ENCODE assay signal across 36 cellular contexts in the genomic region with DNA sequence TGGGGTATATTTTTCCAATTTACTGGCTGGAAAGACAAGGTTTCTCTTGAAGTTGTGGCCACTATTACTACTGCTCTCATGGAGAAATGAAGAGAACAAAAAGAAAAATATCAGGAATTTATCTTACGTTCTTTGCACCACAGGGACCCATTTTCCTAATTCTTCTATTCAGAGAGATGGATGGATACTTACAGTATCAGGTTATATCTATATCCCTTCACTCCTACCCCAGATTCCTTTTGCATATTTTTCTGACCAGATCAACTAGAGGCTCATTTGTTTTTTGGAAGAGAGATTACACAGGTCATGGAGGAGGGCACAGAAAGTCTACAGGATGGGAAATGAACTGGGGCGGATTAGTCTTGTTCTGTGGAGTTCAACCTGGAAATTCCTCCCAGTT.
"Had no signal": no experiment of that assay in that cellular context is flagged by ENCODE, and none has a peak within 500 bp of the region (broad histone marks: within the 10 kb centered on the region; RNA-seq: fewer than 3 reads in every experiment).

No MANE protein-coding gene starts in this region.

- H3K36me3 ChIP-seq: adrenal gland, ascending aorta, brain microvascular endothelial cell, breast epithelium had no signal

- H3K27ac Mint-ChIP-seq: activated B cell treated with CpG ODN at 0.5 μM for 24 hours; activated CD4-positive, alpha-beta memory T cell treated with anti-CD3 and anti-CD28 coated beads for 36 hours; activated CD4-positive, alpha-beta T cell treated with anti-CD3 and anti-CD28 coated beads, Interleukin-2, amount 10 ng/mL, durations not matched to agents 24 days and 14 days; activated CD8-positive, alpha-beta T cell treated with anti-CD3 and anti-CD28 coated beads for 36 hours; activated naive CD4-positive, alpha-beta T cell treated with anti-CD3 and anti-CD28 coated beads for 36 hours; activated naive CD4-positive, alpha-beta T cell treated with anti-CD3 and anti-CD28 coated beads, Interleukin-2, amount 50 U/mL, for 72 hours; activated naive CD8-positive, alpha-beta T cell treated with anti-CD3 and anti-CD28 coated beads for 36 hours; activated T-cell treated with anti-CD3 and anti-CD28 coated beads, Interleukin-2, amount 50 U/mL, for 72 hours; activated T-helper 1 cell treated with anti-CD3 and anti-CD28 coated beads, Interleukin-12 subunit alpha, Interleukin-12 subunit beta, Interleukin-2, Interleukin-4 antibody, amounts not matched to agents 30 ng/mL and 10 ng/mL and 1 ng/mL, durations not matched to agents 14 hours and 24 hours and 36 hours; activated T-helper 17 cell treated with anti-CD3 and anti-CD28 coated beads, Interleukin-2, amount 50 U/mL, for 72 hours; T-helper 1 cell treated with Interleukin-12 subunit alpha and Interleukin-12 subunit beta and Interleukin-4 antibody, amounts not matched to agents 30 μg/mL and 1 μg/mL, for 36 hours; T-helper 2 cell treated with Interferon-gamma antibody and Interleukin-4, amounts not matched to agents 5 μg/mL and 100 μg/mL, for 36 hours had no signal

- H3K9me3 ChIP-seq: adrenal gland, body of pancreas had no signal

- H3K4me1 Mint-ChIP-seq: activated B cell treated with CpG ODN at 0.5 μM for 24 hours; activated CD4-positive, alpha-beta T cell treated with anti-CD3 and anti-CD28 coated beads, Interleukin-2, amount 10 ng/mL, durations not matched to agents 24 days and 14 days; activated naive CD8-positive, alpha-beta T cell treated with anti-CD3 and anti-CD28 coated beads for 36 hours; activated T-helper 17 cell treated with anti-CD3 and anti-CD28 coated beads, Interleukin-2, amount 50 U/mL, for 72 hours had no signal

- ATAC-seq: activated CD8-positive, alpha-beta T cell treated with anti-CD3 and anti-CD28 coated beads for 36 hours; activated naive CD4-positive, alpha-beta T cell treated with anti-CD3 and anti-CD28 coated beads, Interleukin-2, amount 50 U/mL, for 72 hours; activated T-cell treated with anti-CD3 and anti-CD28 coated beads, Interleukin-2, amount 50 U/mL, for 4 hours; activated T-cell treated with anti-CD3 and anti-CD28 coated beads, Interleukin-2, amount 50 U/mL, for 72 hours; activated T-helper 17 cell treated with anti-CD3 and anti-CD28 coated beads, Interleukin-2, amount 50 U/mL, for 72 hours; body of pancreas had no signal

- H3K9me3 Mint-ChIP-seq: activated CD4-positive, alpha-beta T cell treated with anti-CD3 and anti-CD28 coated beads, Interleukin-2, amount 10 ng/mL, durations not matched to agents 24 days and 14 days; activated T-helper 1 cell treated with anti-CD3 and anti-CD28 coated beads, Interleukin-12 subunit alpha, Interleukin-12 subunit beta, Interleukin-2, Interleukin-4 antibody, amounts not matched to agents 30 ng/mL and 10 ng/mL and 1 ng/mL, durations not matched to agents 14 hours and 24 hours and 36 hours; T-helper 1 cell treated with Interleukin-12 subunit alpha and Interleukin-12 subunit beta and Interleukin-4 antibody, amounts not matched to agents 30 μg/mL and 1 μg/mL, for 36 hours; T-helper 2 cell treated with Interferon-gamma antibody and Interleukin-4, amounts not matched to agents 5 μg/mL and 100 μg/mL, for 36 hours had no signal

- H3K27ac ChIP-seq: adrenal gland, ascending aorta, body of pancreas, brain microvascular endothelial cell, breast epithelium, VCaP had no signal

- H3K27me3 ChIP-seq: adrenal gland, ascending aorta, body of pancreas, brain microvascular endothelial cell, breast epithelium had no signal

- H3K36me3 Mint-ChIP-seq: activated CD4-positive, alpha-beta memory T cell treated with anti-CD3 and anti-CD28 coated beads for 36 hours; activated naive CD4-positive, alpha-beta T cell treated with anti-CD3 and anti-CD28 coated beads, Interleukin-2, amount 50 U/mL, for 72 hours; activated naive CD8-positive, alpha-beta T cell treated with anti-CD3 and anti-CD28 coated beads for 36 hours had no signal

- H3K4me3 ChIP-seq: adrenal gland, ascending aorta, body of pancreas, breast epithelium had no signal

- H3K4me3 Mint-ChIP-seq: activated B cell treated with CpG ODN at 0.5 μM for 24 hours; activated CD4-positive, alpha-beta memory T cell treated with anti-CD3 and anti-CD28 coated beads for 36 hours; activated CD4-positive, alpha-beta T cell treated with anti-CD3 and anti-CD28 coated beads, Interleukin-2, amount 10 ng/mL, durations not matched to agents 24 days and 14 days; activated CD8-positive, alpha-beta T cell treated with anti-CD3 and anti-CD28 coated beads for 36 hours; activated naive CD4-positive, alpha-beta T cell treated with anti-CD3 and anti-CD28 coated beads for 36 hours; activated naive CD8-positive, alpha-beta T cell treated with anti-CD3 and anti-CD28 coated beads for 36 hours; activated T-cell treated with anti-CD3 and anti-CD28 coated beads, Interleukin-2, amount 50 U/mL, for 4 hours; activated T-cell treated with anti-CD3 and anti-CD28 coated beads, Interleukin-2, amount 50 U/mL, for 72 hours; activated T-helper 1 cell treated with anti-CD3 and anti-CD28 coated beads, Interleukin-12 subunit alpha, Interleukin-12 subunit beta, Interleukin-2, Interleukin-4 antibody, amounts not matched to agents 30 ng/mL and 10 ng/mL and 1 ng/mL, durations not matched to agents 14 hours and 24 hours and 36 hours; activated T-helper 17 cell treated with anti-CD3 and anti-CD28 coated beads, Interleukin-2, amount 50 U/mL, for 72 hours; T-helper 1 cell treated with Interleukin-12 subunit alpha and Interleukin-12 subunit beta and Interleukin-4 antibody, amounts not matched to agents 30 μg/mL and 1 μg/mL, for 36 hours; T-helper 2 cell treated with Interferon-gamma antibody and Interleukin-4, amounts not matched to agents 5 μg/mL and 100 μg/mL, for 36 hours had no signal

- H3K4me1 ChIP-seq: adrenal gland, ascending aorta, body of pancreas, breast epithelium had no signal

- DNase-seq: activated B cell treated with CpG ODN at 0.5 μM for 24 hours; activated CD4-positive, alpha-beta memory T cell treated with anti-CD3 and anti-CD28 coated beads for 36 hours; activated CD4-positive, alpha-beta T cell treated with anti-CD3 and anti-CD28 coated beads for 4 hours; activated CD4-positive, alpha-beta T cell treated with anti-CD3 and anti-CD28 coated beads, Interleukin-2, amount 50 U/mL, for 1 hour; activated CD4-positive, alpha-beta T cell treated with anti-CD3 and anti-CD28 coated beads, Interleukin-2, amount 50 U/mL, for 4 hours; activated CD4-positive, CD25-positive, alpha-beta regulatory T cell treated with anti-CD3 and anti-CD28 coated beads, Interleukin-2, amount 50 U/mL, for 72 hours; activated CD8-positive, alpha-beta memory T cell treated with anti-CD3 and anti-CD28 coated beads, Interleukin-2, amount 50 U/mL, for 4 hours; activated CD8-positive, alpha-beta T cell treated with anti-CD3 and anti-CD28 coated beads for 36 hours; activated effector memory CD4-positive, alpha-beta T cell treated with anti-CD3 and anti-CD28 coated beads, Interleukin-2, amount 50 U/mL, for 16 hours; activated gamma-delta T cell treated with Interleukin-2 at 50 U/mL for 16 hours; activated naive CD4-positive, alpha-beta T cell; activated naive CD4-positive, alpha-beta T cell treated with anti-CD3 and anti-CD28 coated beads for 36 hours; activated naive CD4-positive, alpha-beta T cell treated with anti-CD3 and anti-CD28 coated beads, Interleukin-2, amount 50 U/mL, for 16 hours; activated naive CD8-positive, alpha-beta T cell treated with anti-CD3 and anti-CD28 coated beads for 36 hours; activated T-cell treated with anti-CD3 and anti-CD28 coated beads for 4 hours; activated T-cell treated with anti-CD3 and anti-CD28 coated beads, Interleukin-2, amount 50 U/mL, for 1 hour; activated T-cell treated with anti-CD3 and anti-CD28 coated beads, Interleukin-2, amount 50 U/mL, for 4 hours; activated T-cell treated with anti-CD3 and anti-CD28 coated beads, Interleukin-2, amount 50 U/mL, for 72 hours; adrenal gland; amygdala; anterior cingulate cortex; body of pancreas; brain microvascular endothelial cell; central memory CD4-positive, alpha-beta T cell; T-helper 1 cell; T-helper 2 cell; T-helper 9 cell had no signal

- H3K27me3 Mint-ChIP-seq: activated B cell treated with CpG ODN at 0.5 μM for 24 hours; activated CD4-positive, alpha-beta memory T cell treated with anti-CD3 and anti-CD28 coated beads for 36 hours; activated CD4-positive, alpha-beta T cell treated with anti-CD3 and anti-CD28 coated beads, Interleukin-2, amount 10 ng/mL, durations not matched to agents 24 days and 14 days; activated CD8-positive, alpha-beta T cell treated with anti-CD3 and anti-CD28 coated beads for 36 hours; activated naive CD8-positive, alpha-beta T cell treated with anti-CD3 and anti-CD28 coated beads for 36 hours; activated T-helper 17 cell treated with anti-CD3 and anti-CD28 coated beads, Interleukin-2, amount 50 U/mL, for 72 hours had no signal
